Comparison of ENCODE assay signal across 27 cellular contexts in the genomic region with DNA sequence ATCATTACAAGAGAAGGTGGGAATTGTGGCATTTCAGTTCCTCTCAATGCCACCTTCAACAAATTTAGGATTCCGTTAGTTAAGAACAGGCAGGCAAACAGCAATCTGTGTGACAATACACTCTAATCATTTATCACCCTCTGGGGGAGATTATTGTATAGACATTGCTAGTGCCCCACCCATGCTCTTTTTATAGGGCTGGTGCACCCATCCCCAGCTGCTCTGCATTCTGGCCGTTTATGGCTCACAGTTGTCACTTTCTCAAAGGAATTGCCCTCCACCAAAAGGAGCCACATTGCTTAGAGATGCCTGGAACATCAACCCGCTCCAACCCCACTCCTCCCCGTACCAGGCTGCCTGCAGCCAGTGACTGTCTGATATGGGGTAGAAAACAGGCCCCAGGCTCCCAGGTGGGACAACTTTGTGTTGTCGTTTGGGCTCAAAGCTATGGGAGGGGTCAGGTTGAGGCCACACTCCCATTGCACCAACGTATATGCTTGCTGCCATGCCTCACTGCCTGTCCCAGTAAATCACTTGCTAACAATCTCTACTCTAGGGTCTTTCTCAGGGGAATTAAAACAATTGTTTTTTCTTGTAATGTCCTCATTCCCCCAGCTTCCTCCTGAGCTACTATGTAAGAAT.
DNase-seq lines count a peak whose midpoint lies in the region; ATAC-seq and TF ChIP-seq lines count a peak whose summit lies in the region.
"Had no signal": no experiment of that assay in that cellular context is flagged by ENCODE, and none has a peak within 500 bp of the region (broad histone marks: within the 10 kb centered on the region; RNA-seq: fewer than 3 reads in every experiment).

No MANE protein-coding gene starts in this region.

- no peaks in the 10 kb centered on the region for H3K9me3 ChIP-seq in BLaER1
- no peaks in the 10 kb centered on the region for H3K9me3 ChIP-seq in OCI-LY1 (ENCODE audit: low read length)
- H3K9me3 ChIP-seq: MG63, uterus had no signal

- H3K27ac Mint-ChIP-seq in nephron, result peak overlapping the region; percentile 63 to 80 (median 75)
- H3K27ac Mint-ChIP-seq: activated CD4-positive, alpha-beta T cell treated with anti-CD3 and anti-CD28 coated beads for 36 hours; activated naive CD8-positive, alpha-beta T cell; activated T-helper 17 cell treated with anti-CD3 and anti-CD28 coated beads, Interleukin-2, amount 50 U/mL, for 72 hours; CD4-positive, CD25-positive, alpha-beta regulatory T cell; naive thymus-derived CD8-positive, alpha-beta T cell; T-helper 2 cell treated with Interferon-gamma antibody and Interleukin-4, amounts not matched to agents 5 μg/mL and 100 μg/mL, for 36 hours had no signal

- H2AFZ ChIP-seq in OCI-LY1 (ENCODE audit: low read length), result no peak overlapping the region

- H3K4me3 ChIP-seq in BLaER1, result no peak overlapping the region
- H3K4me3 ChIP-seq in OCI-LY1 (ENCODE audit: low read depth, low read length, poor library complexity, severe bottlenecking), result no peak overlapping the region
- H3K4me3 ChIP-seq: MG63, uterus had no signal

- H3F3A ChIP-seq in OCI-LY1 (ENCODE audit: insufficient read depth, low read length), result no peaks in the 10 kb centered on the region

- H3K27me3 ChIP-seq in BLaER1 (no peaks in the 10 kb centered on the region), OCI-LY1 (ENCODE audit: insufficient read depth, low read length) (no peaks in the 10 kb centered on the region)
- H3K27me3 ChIP-seq: MG63, uterus had no signal

- peaks cover 7% of the 10 kb centered on the region for H3K36me3 Mint-ChIP-seq in nephron (ENCODE audit: low read depth)
- H3K36me3 Mint-ChIP-seq: activated naive CD8-positive, alpha-beta T cell; CD4-positive, CD25-positive, alpha-beta regulatory T cell; naive thymus-derived CD8-positive, alpha-beta T cell had no signal

- no peaks in the 10 kb centered on the region for H3K9me3 Mint-ChIP-seq in nephron
- H3K9me3 Mint-ChIP-seq: activated T-helper 17 cell treated with anti-CD3 and anti-CD28 coated beads, Interleukin-2, amount 50 U/mL, for 72 hours; T-helper 2 cell treated with Interferon-gamma antibody and Interleukin-4, amounts not matched to agents 5 μg/mL and 100 μg/mL, for 36 hours had no signal

- ATAC-seq in GM19328 (IDR thresholded peaks at IDR 0.05; ENCODE audit: unreplicated experiment) (no peak), GM19452 (IDR thresholded peaks at IDR 0.05; ENCODE audit: unreplicated experiment) (no peak)
- ATAC-seq: activated CD4-positive, alpha-beta T cell treated with anti-CD3 and anti-CD28 coated beads for 36 hours; activated T-helper 17 cell treated with anti-CD3 and anti-CD28 coated beads, Interleukin-2, amount 50 U/mL, for 72 hours; naive thymus-derived CD8-positive, alpha-beta T cell; Panc1; stimulated activated naive CD8-positive, alpha-beta T cell treated with anti-CD3 and anti-CD28 coated beads, Interleukin-15, Interleukin-2, amounts not matched to agents 100 U/mL and 50 U/mL, for 24 hours had no signal

- peak overlapping the region; percentile 27; the same call in 1 of the 2 replicates for H3K4me2 ChIP-seq in BLaER1
- H3K4me2 ChIP-seq in OCI-LY1 (ENCODE audit: low read length), result peak overlapping the region; percentile 16; the same call in 1 of the 2 replicates

- H3K4me1 Mint-ChIP-seq in nephron, result peaks cover 60% of the 10 kb centered on the region
- H3K4me1 Mint-ChIP-seq: activated CD4-positive, alpha-beta T cell treated with anti-CD3 and anti-CD28 coated beads for 36 hours; activated T-helper 17 cell treated with anti-CD3 and anti-CD28 coated beads, Interleukin-2, amount 50 U/mL, for 72 hours; CD4-positive, CD25-positive, alpha-beta regulatory T cell; naive thymus-derived CD8-positive, alpha-beta T cell had no signal

- no peaks in the 10 kb centered on the region for H3K27me3 Mint-ChIP-seq in nephron (ENCODE audit: low read depth)
- H3K27me3 Mint-ChIP-seq: activated CD4-positive, alpha-beta T cell treated with anti-CD3 and anti-CD28 coated beads for 36 hours; activated T-helper 17 cell treated with anti-CD3 and anti-CD28 coated beads, Interleukin-2, amount 50 U/mL, for 72 hours; CD4-positive, CD25-positive, alpha-beta regulatory T cell had no signal

- H3K4me1 ChIP-seq in BLaER1, result peaks cover 10% of the 10 kb centered on the region
- H3K4me1 ChIP-seq in OCI-LY1 (ENCODE audit: insufficient read depth, low read length, severe bottlenecking), result peaks cover 22% of the 10 kb centered on the region
- H3K4me1 ChIP-seq: uterus had no signal

- no peaks in the 10 kb centered on the region for H3K9me2 ChIP-seq in OCI-LY1 (ENCODE audit: low read depth, low read length)

- DNase-seq in epithelial cell of prostate (ENCODE audit: low read depth, low spot score), result no peak
- no peak for DNase-seq in stimulated activated CD4-positive, alpha-beta T cell treated with anti-CD3 and anti-CD28 coated beads, Interleukin-15, amount 100 ng/mL, for 24 hours
- DNase-seq in activated effector memory CD4-positive, alpha-beta T cell treated with anti-CD3 and anti-CD28 coated beads, Interleukin-2, amount 50 U/mL, for 16 hours, result no peak
- DNase-seq: activated CD4-positive, alpha-beta T cell treated with anti-CD3 and anti-CD28 coated beads for 36 hours; anterior cingulate cortex; CD4-positive, CD25-positive, alpha-beta regulatory T cell; DND-41; GF-D8; KBM-7; MG63; naive thymus-derived CD8-positive, alpha-beta T cell; NCI-H2029 treated with DMSO at 0.1 percent for 48 hours; NCI-H226; NCI-H526 treated with DMSO at 0.1 percent for 48 hours; SIG-M5; small intestine; stimulated activated naive CD8-positive, alpha-beta T cell treated with anti-CD3 and anti-CD28 coated beads, Interleukin-15, Interleukin-2, amounts not matched to agents 100 U/mL and 50 U/mL, for 24 hours; uterus had no signal

- H3K27ac ChIP-seq in BLaER1 (no peak overlapping the region), OCI-LY1 (ENCODE audit: low read depth, low read length, poor library complexity, severe bottlenecking) (no peak overlapping the region), epithelial cell of prostate (peak overlapping the region; percentile 3)

- no peaks in the 10 kb centered on the region for H3K79me2 ChIP-seq in OCI-LY1 (ENCODE audit: insufficient read depth, low read length)

- H4K20me1 ChIP-seq in BLaER1, result no peaks in the 10 kb centered on the region
- no peaks in the 10 kb centered on the region for H4K20me1 ChIP-seq in OCI-LY1 (ENCODE audit: insufficient read depth, low read length)

- H3K9ac ChIP-seq in BLaER1 (no peak overlapping the region), OCI-LY1 (ENCODE audit: low read length) (no peak overlapping the region)

- no peaks in the 10 kb centered on the region for H3K36me3 ChIP-seq in BLaER1
- H3K36me3 ChIP-seq in OCI-LY1 (ENCODE audit: insufficient read depth, low read length), result no peaks in the 10 kb centered on the region; the same call in 1 of the 2 replicates
- H3K36me3 ChIP-seq: MG63, uterus had no signal

- TF ChIP-seq CTCF in OCI-LY1 (IDR thresholded peaks at IDR 0.05; ENCODE audit: low read length) (no peak), nephron (IDR thresholded peaks at IDR 0.05; ENCODE audit: unreplicated experiment in 3 of 3) (no peak)

- no peak overlapping the region for H3K4me3 Mint-ChIP-seq in nephron
- H3K4me3 Mint-ChIP-seq: activated CD4-positive, alpha-beta T cell treated with anti-CD3 and anti-CD28 coated beads for 36 hours; activated naive CD8-positive, alpha-beta T cell; activated T-helper 17 cell treated with anti-CD3 and anti-CD28 coated beads, Interleukin-2, amount 50 U/mL, for 72 hours; CD4-positive, CD25-positive, alpha-beta regulatory T cell; naive thymus-derived CD8-positive, alpha-beta T cell; T-helper 2 cell treated with Interferon-gamma antibody and Interleukin-4, amounts not matched to agents 5 μg/mL and 100 μg/mL, for 36 hours had no signal
